8 cellular contexts compared by ENCODE assay signal in genomic region chr3:127734754-127735473, GRCh38.
DNase-seq lines count a peak whose midpoint lies in the region; ATAC-seq and TF ChIP-seq lines count a peak whose summit lies in the region.

No MANE protein-coding gene starts in this region.

- H3K4me3 Mint-ChIP-seq in WTC11, result no peak overlapping the region

- TF ChIP-seq CTCF in WTC11 (IDR thresholded peaks at IDR 0.05), result no peak

- DNase-seq in HT1080 (ENCODE audit: low read depth) (peak; percentile 100), WTC11 (ENCODE audit: low spot score) (no peak), iris pigment epithelial cell (ENCODE audit: low read depth) (peak; percentile 97), NCI-H526 treated with DMSO at 0.1 percent for 48 hours (lab: John Stamatoyannopoulos, UW) (no peak)

- ATAC-seq in WTC11 (peak; percentile 46), GM18867 (IDR thresholded peaks at IDR 0.05; ENCODE audit: unreplicated experiment) (no peak), HG03565 (IDR thresholded peaks at IDR 0.05; ENCODE audit: unreplicated experiment) (no peak), HG02852 (IDR thresholded peaks at IDR 0.05; ENCODE audit: unreplicated experiment) (no peak)

- no peaks in the 10 kb centered on the region for H3K36me3 Mint-ChIP-seq in WTC11

- CTCF ChIA-PET in WTC11 (lab: Charles Lee), result interaction anchor here (0.8 to 2.0 kb wide), 3 partner anchors 21 to 41 kb away, joined by 3 to 5 read pairs (median 4); no protein-coding TSS in a partner anchor

- H3K4me1 Mint-ChIP-seq in WTC11, result peaks cover 38% of the 10 kb centered on the region

- H3K9me3 Mint-ChIP-seq in WTC11, result no peaks in the 10 kb centered on the region

- H3K27ac ChIP-seq in temporal lobe (ENCODE audit: low read depth, low read length), result peak overlapping the region; percentile 4

- POLR2A ChIA-PET in WTC11 (lab: Charles Lee), result no interaction called here

- no peak overlapping the region for H3K27ac Mint-ChIP-seq in WTC11

- peaks cover 16% of the 10 kb centered on the region for H3K27me3 Mint-ChIP-seq in WTC11 (ENCODE audit: low read depth)

TF ChIP-seq in WTC11, 78 proteins besides CTCF, POLR2A, EP300 and RAD21:
- no peak for TF ChIP-seq JAZF1 (CRISPR knock-in tag; IDR thresholded peaks at IDR 0.05)

Comparison
In these comparisons a context has a peak if more than half of its experiments do, and no peak if none do; other contexts are left out.
1. DNase-seq: peak in HT1080 (single experiment) and iris pigment epithelial cell (single experiment); none in WTC11 (single experiment) and NCI-H526 treated with DMSO at 0.1 percent for 48 hours (single experiment).